31 cellular contexts compared by ENCODE assay signal in genomic region chr11:1450344-1450875, GRCh38.
"Had no signal": no experiment of that assay in that cellular context is flagged by ENCODE, and none has a peak within 500 bp of the region (broad histone marks: within the 10 kb centered on the region; RNA-seq: fewer than 3 reads in every experiment).

No MANE protein-coding gene starts in this region.

- H3K4me1 Mint-ChIP-seq: activated CD4-positive, alpha-beta T cell treated with anti-CD3 and anti-CD28 coated beads, Interleukin-2, amount 10 ng/mL, durations not matched to agents 24 days and 14 days; activated naive CD8-positive, alpha-beta T cell treated with anti-CD3 and anti-CD28 coated beads for 36 hours; activated T-helper 17 cell treated with anti-CD3 and anti-CD28 coated beads, Interleukin-2, amount 50 U/mL, for 72 hours had no signal

- H3K27me3 ChIP-seq: brain microvascular endothelial cell, SJSA1 had no signal

- H3K4me2 ChIP-seq: KMS-11, PC-9, SK-N-SH had no signal

- DNase-seq: activated CD4-positive, alpha-beta T cell treated with anti-CD3 and anti-CD28 coated beads, Interleukin-2, amount 10 ng/mL, durations not matched to agents 24 days and 14 days; activated CD4-positive, alpha-beta T cell treated with anti-CD3 and anti-CD28 coated beads, Interleukin-2, amount 50 U/mL, for 4 hours; activated CD8-positive, alpha-beta T cell treated with anti-CD3 and anti-CD28 coated beads for 36 hours; activated effector memory CD4-positive, alpha-beta T cell treated with anti-CD3 and anti-CD28 coated beads, Interleukin-2, amount 50 U/mL, for 16 hours; activated naive CD4-positive, alpha-beta T cell; activated naive CD4-positive, alpha-beta T cell treated with anti-CD3 and anti-CD28 coated beads, Interleukin-2, amount 50 U/mL, for 16 hours; activated naive CD8-positive, alpha-beta T cell treated with anti-CD3 and anti-CD28 coated beads for 36 hours; activated T-cell treated with anti-CD3 and anti-CD28 coated beads, Interleukin-2, amount 50 U/mL, for 1 hour; activated T-cell treated with anti-CD3 and anti-CD28 coated beads, Interleukin-2, amount 50 U/mL, for 72 hours; amniotic stem cell; aorta; brain microvascular endothelial cell; central memory CD4-positive, alpha-beta T cell; NCI-H1092 treated with DMSO at 0.1 percent for 48 hours; NCI-H146; NCI-H187; NCI-H2029 treated with DMSO at 0.1 percent for 48 hours; NCI-H2107; NCI-H2171; NCI-H510A; NCI-H526; NCI-H748 treated with DMSO at 0.1 percent for 48 hours; NK-92 treated with Interleukin-12 subunit alpha and Interleukin-12 subunit beta, amount 100 ng/mL, for 24 hours; PC-9; SHP77 treated with DMSO at 0.1 percent for 48 hours; SK-N-SH had no signal

- H3K27ac Mint-ChIP-seq: activated CD4-positive, alpha-beta T cell treated with anti-CD3 and anti-CD28 coated beads, Interleukin-2, amount 10 ng/mL, durations not matched to agents 24 days and 14 days; activated CD8-positive, alpha-beta T cell treated with anti-CD3 and anti-CD28 coated beads for 36 hours; activated naive CD8-positive, alpha-beta T cell treated with anti-CD3 and anti-CD28 coated beads for 36 hours; activated T-cell treated with anti-CD3 and anti-CD28 coated beads, Interleukin-2, amount 50 U/mL, for 72 hours; activated T-helper 17 cell treated with anti-CD3 and anti-CD28 coated beads, Interleukin-2, amount 50 U/mL, for 72 hours; T-helper 1 cell treated with Interleukin-12 subunit alpha and Interleukin-12 subunit beta and Interleukin-4 antibody, amounts not matched to agents 30 μg/mL and 1 μg/mL, for 36 hours; T-helper 2 cell treated with Interferon-gamma antibody and Interleukin-4, amounts not matched to agents 5 μg/mL and 100 μg/mL, for 36 hours had no signal

- H3K9me3 ChIP-seq: SJSA1, SK-N-SH had no signal

- ATAC-seq: activated CD8-positive, alpha-beta T cell treated with anti-CD3 and anti-CD28 coated beads for 36 hours; activated T-cell treated with anti-CD3 and anti-CD28 coated beads, Interleukin-2, amount 50 U/mL, for 72 hours; activated T-helper 17 cell treated with anti-CD3 and anti-CD28 coated beads, Interleukin-2, amount 50 U/mL, for 72 hours had no signal

- H3K36me3 ChIP-seq: brain microvascular endothelial cell, SJSA1 had no signal

- H3K4me3 Mint-ChIP-seq: activated CD4-positive, alpha-beta T cell treated with anti-CD3 and anti-CD28 coated beads, Interleukin-2, amount 10 ng/mL, durations not matched to agents 24 days and 14 days; activated CD8-positive, alpha-beta T cell treated with anti-CD3 and anti-CD28 coated beads for 36 hours; activated naive CD8-positive, alpha-beta T cell treated with anti-CD3 and anti-CD28 coated beads for 36 hours; activated T-cell treated with anti-CD3 and anti-CD28 coated beads, Interleukin-2, amount 50 U/mL, for 72 hours; activated T-helper 17 cell treated with anti-CD3 and anti-CD28 coated beads, Interleukin-2, amount 50 U/mL, for 72 hours; T-helper 1 cell treated with Interleukin-12 subunit alpha and Interleukin-12 subunit beta and Interleukin-4 antibody, amounts not matched to agents 30 μg/mL and 1 μg/mL, for 36 hours; T-helper 2 cell treated with Interferon-gamma antibody and Interleukin-4, amounts not matched to agents 5 μg/mL and 100 μg/mL, for 36 hours had no signal

- H3K4me1 ChIP-seq: SJSA1 had no signal

- H3K4me3 ChIP-seq: PC-9, SJSA1 had no signal

- H3K27ac ChIP-seq: brain microvascular endothelial cell, KMS-11, PC-9, SJSA1 had no signal

- H3K9me3 Mint-ChIP-seq: activated CD4-positive, alpha-beta T cell treated with anti-CD3 and anti-CD28 coated beads, Interleukin-2, amount 10 ng/mL, durations not matched to agents 24 days and 14 days; activated CD8-positive, alpha-beta T cell treated with anti-CD3 and anti-CD28 coated beads for 36 hours; activated naive CD8-positive, alpha-beta T cell treated with anti-CD3 and anti-CD28 coated beads for 36 hours; activated T-cell treated with anti-CD3 and anti-CD28 coated beads, Interleukin-2, amount 50 U/mL, for 72 hours; activated T-helper 17 cell treated with anti-CD3 and anti-CD28 coated beads, Interleukin-2, amount 50 U/mL, for 72 hours; T-helper 1 cell treated with Interleukin-12 subunit alpha and Interleukin-12 subunit beta and Interleukin-4 antibody, amounts not matched to agents 30 μg/mL and 1 μg/mL, for 36 hours; T-helper 2 cell treated with Interferon-gamma antibody and Interleukin-4, amounts not matched to agents 5 μg/mL and 100 μg/mL, for 36 hours had no signal

- H3K36me3 Mint-ChIP-seq: activated naive CD8-positive, alpha-beta T cell treated with anti-CD3 and anti-CD28 coated beads for 36 hours had no signal

- H3K9ac ChIP-seq: KMS-11, SK-N-SH had no signal

- H2AFZ ChIP-seq: PC-9 had no signal

- H3K27me3 Mint-ChIP-seq: activated CD4-positive, alpha-beta T cell treated with anti-CD3 and anti-CD28 coated beads, Interleukin-2, amount 10 ng/mL, durations not matched to agents 24 days and 14 days; activated CD8-positive, alpha-beta T cell treated with anti-CD3 and anti-CD28 coated beads for 36 hours; activated naive CD8-positive, alpha-beta T cell treated with anti-CD3 and anti-CD28 coated beads for 36 hours; activated T-helper 17 cell treated with anti-CD3 and anti-CD28 coated beads, Interleukin-2, amount 50 U/mL, for 72 hours had no signal
